ENCODE assay signal across 10 cellular contexts in genomic region chr1:204971700-204972336, GRCh38.
DNase-seq lines count a peak whose midpoint lies in the region; ATAC-seq and TF ChIP-seq lines count a peak whose summit lies in the region.
"Had no signal": no experiment of that assay in that cellular context is flagged by ENCODE, and none has a peak within 500 bp of the region (broad histone marks: within the 10 kb centered on the region; RNA-seq: fewer than 3 reads in every experiment).

No MANE protein-coding gene starts in this region.

- no peaks in the 10 kb centered on the region for H3K9me3 Mint-ChIP-seq in WTC11
- H3K9me3 Mint-ChIP-seq in activated T-cell treated with anti-CD3 and anti-CD28 coated beads, Interleukin-2, amount 50 U/mL, for 4 hours = no peaks in the 10 kb centered on the region
- H3K9me3 Mint-ChIP-seq: CD4-positive, CD25-positive, alpha-beta regulatory T cell had no signal

- no peak for TF ChIP-seq CTCF in foreskin fibroblast (IDR thresholded peaks at IDR 0.05; ENCODE audit: low read depth, low read length)
- TF ChIP-seq CTCF in WTC11 (IDR thresholded peaks at IDR 0.05) = no peak

- no peak overlapping the region for H3K4me3 Mint-ChIP-seq in WTC11
- H3K4me3 Mint-ChIP-seq in activated T-cell treated with anti-CD3 and anti-CD28 coated beads, Interleukin-2, amount 50 U/mL, for 4 hours = no peak overlapping the region
- H3K4me3 Mint-ChIP-seq: CD4-positive, CD25-positive, alpha-beta regulatory T cell had no signal

- no peak overlapping the region for H3K27ac Mint-ChIP-seq in WTC11
- H3K27ac Mint-ChIP-seq: CD4-positive, CD25-positive, alpha-beta regulatory T cell had no signal

- CTCF ChIA-PET in WTC11 (lab: Charles Lee) = interaction anchor here (0.6 to 1.6 kb wide), 5 partner anchors 50 to 165 kb away, joined by 3 to 11 read pairs (median 4); no protein-coding TSS in a partner anchor

- H3K36me3 Mint-ChIP-seq in WTC11 = no peaks in the 10 kb centered on the region
- H3K36me3 Mint-ChIP-seq in activated T-cell treated with anti-CD3 and anti-CD28 coated beads, Interleukin-2, amount 50 U/mL, for 4 hours (ENCODE audit: insufficient read depth) = no peaks in the 10 kb centered on the region
- H3K36me3 Mint-ChIP-seq: CD4-positive, CD25-positive, alpha-beta regulatory T cell had no signal

- POLR2A ChIA-PET in WTC11 (lab: Charles Lee) = no interaction called here

- H3K27me3 Mint-ChIP-seq in WTC11 (ENCODE audit: low read depth) = no peaks in the 10 kb centered on the region
- H3K27me3 Mint-ChIP-seq in activated T-cell treated with anti-CD3 and anti-CD28 coated beads, Interleukin-2, amount 50 U/mL, for 4 hours (ENCODE audit: low read depth) = peaks cover 34% of the 10 kb centered on the region

- DNase-seq in 8988T (peak; percentile 83), HCEC 1CT (peak; percentile 58), foreskin fibroblast (peak; percentile 71 to 79), COR-L47 (lab: John Stamatoyannopoulos, UW) (no peak), WTC11 (ENCODE audit: low spot score) (no peak)
- no peak for DNase-seq in activated T-cell treated with anti-CD3 and anti-CD28 coated beads, Interleukin-2, amount 50 U/mL, for 4 hours
- DNase-seq: CD4-positive, CD25-positive, alpha-beta regulatory T cell; psoas muscle had no signal

- ATAC-seq in SK-N-SH treated with all-trans-retinoic acid at 6 μM for 48 hours = peak; percentile 95
- ATAC-seq in GM18498 (IDR thresholded peaks at IDR 0.05; ENCODE audit: unreplicated experiment) = no peak
- ATAC-seq in WTC11 = no peak
- no peak for ATAC-seq in activated T-cell treated with anti-CD3 and anti-CD28 coated beads, Interleukin-2, amount 50 U/mL, for 4 hours
- ATAC-seq: psoas muscle had no signal

- H3K4me1 Mint-ChIP-seq in WTC11 = no peaks in the 10 kb centered on the region
- H3K4me1 Mint-ChIP-seq in activated T-cell treated with anti-CD3 and anti-CD28 coated beads, Interleukin-2, amount 50 U/mL, for 4 hours (ENCODE audit: low read depth) = no peaks in the 10 kb centered on the region
- H3K4me1 Mint-ChIP-seq: CD4-positive, CD25-positive, alpha-beta regulatory T cell had no signal

- no peak overlapping the region for H3K4me3 ChIP-seq in foreskin fibroblast (ENCODE audit: low read depth in 1 of 2, low read length in 2 of 2)
- H3K4me3 ChIP-seq: psoas muscle had no signal

TF ChIP-seq in SK-N-SH treated with all-trans-retinoic acid at 6 μM for 48 hours, 23 proteins besides CTCF, POLR2A, EP300 and RAD21:
- TF ChIP-seq ZNF8 (CRISPR knock-in tag; IDR thresholded peaks at IDR 0.05) = no peak
- no peak for TF ChIP-seq CSDC2 (CRISPR knock-in tag; IDR thresholded peaks at IDR 0.05)
- no peak for TF ChIP-seq ESRRG (CRISPR knock-in tag; IDR thresholded peaks at IDR 0.05)
- no peak for TF ChIP-seq ISL1 (CRISPR knock-in tag; IDR thresholded peaks at IDR 0.05)
- TF ChIP-seq ZFP30 (CRISPR knock-in tag; IDR thresholded peaks at IDR 0.05) = no peak
- no peak for TF ChIP-seq GLIS3 (CRISPR knock-in tag; IDR thresholded peaks at IDR 0.05)
- TF ChIP-seq ZNF565 (CRISPR knock-in tag; conservative IDR thresholded peaks at IDR 0.05; ENCODE audit: low read depth) = no peak

TF ChIP-seq in WTC11, 78 proteins besides CTCF, POLR2A, EP300 and RAD21:
- TF ChIP-seq TEAD4 (CRISPR knock-in tag; IDR thresholded peaks at IDR 0.05) (no peak), NR3C1 (CRISPR knock-in tag; conservative IDR thresholded peaks at IDR 0.05; ENCODE audit: low read depth) (no peak), RELA (CRISPR knock-in tag; IDR thresholded peaks at IDR 0.05; ENCODE audit: borderline replicate concordance) (no peak), JAZF1 (CRISPR knock-in tag; IDR thresholded peaks at IDR 0.05) (no peak), ZNF416 (CRISPR knock-in tag; IDR thresholded peaks at IDR 0.05) (no peak), GRHL2 (CRISPR knock-in tag; IDR thresholded peaks at IDR 0.05; ENCODE audit: insufficient replicate concordance, severe bottlenecking) (no peak), TP53 (CRISPR knock-in tag; IDR thresholded peaks at IDR 0.05) (no peak), FOXK1 (CRISPR knock-in tag; IDR thresholded peaks at IDR 0.05) (no peak), CBFB (CRISPR knock-in tag; IDR thresholded peaks at IDR 0.05; ENCODE audit: low read depth) (no peak), PRRX2 (CRISPR knock-in tag; IDR thresholded peaks at IDR 0.05) (no peak), CREM (CRISPR knock-in tag; IDR thresholded peaks at IDR 0.05) (no peak)
- TF ChIP-seq, protein P1, sequence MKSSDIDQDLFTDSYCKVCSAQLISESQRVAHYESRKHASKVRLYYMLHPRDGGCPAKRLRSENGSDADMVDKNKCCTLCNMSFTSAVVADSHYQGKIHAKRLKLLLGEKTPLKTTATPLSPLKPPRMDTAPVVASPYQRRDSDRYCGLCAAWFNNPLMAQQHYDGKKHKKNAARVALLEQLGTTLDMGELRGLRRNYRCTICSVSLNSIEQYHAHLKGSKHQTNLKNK (CRISPR knock-in tag; IDR thresholded peaks at IDR 0.05) = no peak
- TF ChIP-seq, protein P2, sequence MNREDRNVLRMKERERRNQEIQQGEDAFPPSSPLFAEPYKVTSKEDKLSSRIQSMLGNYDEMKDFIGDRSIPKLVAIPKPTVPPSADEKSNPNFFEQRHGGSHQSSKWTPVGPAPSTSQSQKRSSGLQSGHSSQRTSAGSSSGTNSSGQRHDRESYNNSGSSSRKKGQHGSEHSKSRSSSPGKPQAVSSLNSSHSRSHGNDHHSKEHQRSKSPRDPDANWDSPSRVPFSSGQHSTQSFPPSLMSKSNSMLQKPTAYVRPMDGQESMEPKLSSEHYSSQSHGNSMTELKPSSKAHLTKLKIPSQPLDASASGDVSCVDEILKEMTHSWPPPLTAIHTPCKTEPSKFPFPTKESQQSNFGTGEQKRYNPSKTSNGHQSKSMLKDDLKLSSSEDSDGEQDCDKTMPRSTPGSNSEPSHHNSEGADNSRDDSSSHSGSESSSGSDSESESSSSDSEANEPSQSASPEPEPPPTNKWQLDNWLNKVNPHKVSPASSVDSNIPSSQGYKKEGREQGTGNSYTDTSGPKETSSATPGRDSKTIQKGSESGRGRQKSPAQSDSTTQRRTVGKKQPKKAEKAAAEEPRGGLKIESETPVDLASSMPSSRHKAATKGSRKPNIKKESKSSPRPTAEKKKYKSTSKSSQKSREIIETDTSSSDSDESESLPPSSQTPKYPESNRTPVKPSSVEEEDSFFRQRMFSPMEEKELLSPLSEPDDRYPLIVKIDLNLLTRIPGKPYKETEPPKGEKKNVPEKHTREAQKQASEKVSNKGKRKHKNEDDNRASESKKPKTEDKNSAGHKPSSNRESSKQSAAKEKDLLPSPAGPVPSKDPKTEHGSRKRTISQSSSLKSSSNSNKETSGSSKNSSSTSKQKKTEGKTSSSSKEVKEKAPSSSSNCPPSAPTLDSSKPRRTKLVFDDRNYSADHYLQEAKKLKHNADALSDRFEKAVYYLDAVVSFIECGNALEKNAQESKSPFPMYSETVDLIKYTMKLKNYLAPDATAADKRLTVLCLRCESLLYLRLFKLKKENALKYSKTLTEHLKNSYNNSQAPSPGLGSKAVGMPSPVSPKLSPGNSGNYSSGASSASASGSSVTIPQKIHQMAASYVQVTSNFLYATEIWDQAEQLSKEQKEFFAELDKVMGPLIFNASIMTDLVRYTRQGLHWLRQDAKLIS (CRISPR knock-in tag; IDR thresholded peaks at IDR 0.05; ENCODE audit: borderline replicate concordance) = no peak
- TF ChIP-seq, protein P3, sequence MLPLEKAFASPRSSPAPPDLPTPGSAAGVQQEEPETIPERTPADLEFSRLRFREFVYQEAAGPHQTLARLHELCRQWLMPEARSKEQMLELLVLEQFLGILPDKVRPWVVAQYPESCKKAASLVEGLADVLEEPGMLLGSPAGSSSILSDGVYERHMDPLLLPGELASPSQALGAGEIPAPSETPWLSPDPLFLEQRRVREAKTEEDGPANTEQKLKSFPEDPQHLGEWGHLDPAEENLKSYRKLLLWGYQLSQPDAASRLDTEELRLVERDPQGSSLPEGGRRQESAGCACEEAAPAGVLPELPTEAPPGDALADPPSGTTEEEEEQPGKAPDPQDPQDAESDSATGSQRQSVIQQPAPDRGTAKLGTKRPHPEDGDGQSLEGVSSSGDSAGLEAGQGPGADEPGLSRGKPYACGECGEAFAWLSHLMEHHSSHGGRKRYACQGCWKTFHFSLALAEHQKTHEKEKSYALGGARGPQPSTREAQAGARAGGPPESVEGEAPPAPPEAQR (CRISPR knock-in tag; IDR thresholded peaks at IDR 0.05) = no peak
TF ChIP-seq in WTC11: peak in this region for 0.

Comparison
In these comparisons a context has a peak if more than half of its experiments do, and no peak if none do; other contexts are left out.
1. DNase-seq: peak in 8988T (single experiment), HCEC 1CT (single experiment) and foreskin fibroblast (2 of 2); none in COR-L47 (single experiment), WTC11 (single experiment) and activated T-cell treated with anti-CD3 and anti-CD28 coated beads, Interleukin-2, amount 50 U/mL, for 4 hours (single experiment).